ENCODE assay signal across 13 cellular contexts in the genomic region with DNA sequence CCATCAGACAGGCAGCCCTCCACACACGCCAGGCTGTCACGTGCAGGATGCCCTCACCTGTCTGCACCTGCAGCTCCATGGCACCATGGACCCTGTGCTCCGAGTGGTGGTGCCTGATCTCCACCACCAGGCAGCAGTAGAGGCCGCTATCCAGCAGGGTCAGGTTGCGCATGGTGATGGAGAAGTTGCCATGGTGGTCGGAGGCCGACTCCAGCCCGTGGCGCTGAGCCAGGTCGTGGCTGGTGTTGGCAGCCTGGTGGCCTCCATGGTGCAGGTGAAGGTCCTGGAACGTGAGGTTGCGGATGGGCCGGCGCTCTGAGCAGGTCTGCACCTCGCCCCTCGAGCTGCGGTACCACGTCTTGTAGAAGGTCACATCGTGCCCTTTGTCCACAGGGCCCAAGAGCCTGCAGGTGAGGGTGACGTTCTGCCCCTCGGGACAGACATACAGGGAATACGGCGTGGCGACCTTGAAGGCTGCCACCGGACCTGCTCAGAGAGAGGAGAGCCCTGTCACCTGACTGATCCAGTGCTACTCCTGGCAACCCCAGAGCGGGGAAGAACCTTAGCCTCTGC. TPM values are rescaled to one million over a fixed set of nuclear protein-coding genes. Genes with fewer than 3 reads are reported as not detected.
DNase-seq lines count a peak whose midpoint lies in the region; ATAC-seq and TF ChIP-seq lines count a peak whose summit lies in the region.
"Had no signal": no experiment of that assay in that cellular context is flagged by ENCODE, and none has a peak within 500 bp of the region (broad histone marks: within the 10 kb centered on the region; RNA-seq: fewer than 3 reads in every experiment).

No MANE protein-coding gene starts in this region.

- peak; percentile 2 for ATAC-seq in stimulated activated naive CD8-positive, alpha-beta T cell treated with anti-CD3 and anti-CD28 coated beads, Interleukin-15, Interleukin-2, amounts not matched to agents 100 U/mL and 50 U/mL, for 24 hours
- no peak for ATAC-seq in stimulated activated naive CD8-positive, alpha-beta T cell treated with anti-CD3 and anti-CD28 coated beads, Interleukin-15, amount 100 ng/mL, for 72 hours
- ATAC-seq in activated naive CD8-positive, alpha-beta T cell treated with anti-CD3 and anti-CD28 coated beads, Interleukin-2, amount 50 U/mL, for 24 hours, result no peak
- ATAC-seq in GM18498 (IDR thresholded peaks at IDR 0.05; ENCODE audit: unreplicated experiment), result no peak
- no peak for ATAC-seq in aorta (ENCODE audit: low FRiP score)

- H3K4me3 ChIP-seq in aorta (ENCODE audit: low read length in 2 of 2) (no peak overlapping the region), transverse colon (no peak overlapping the region)
- H3K4me3 ChIP-seq: BLaER1, skin epidermis had no signal

- H3K27ac ChIP-seq in aorta (ENCODE audit: low read depth in 1 of 2, low read length in 2 of 2) (no peak overlapping the region), transverse colon (no peak overlapping the region)
- H3K27ac ChIP-seq: BLaER1 had no signal

- H3K4me1 ChIP-seq in aorta (ENCODE audit: control insufficient read depth in 1 of 2, insufficient read depth in 2 of 2, low read length in 2 of 2), result peaks cover 0 to 2% of the 10 kb centered on the region in 2 donors
- peaks cover 30 to 70% (median 41%) of the 10 kb centered on the region in 4 donors for H3K4me1 ChIP-seq in transverse colon

- 92 to 95% methylated on average over 26 of the region's 26 CpGs for WGBS in aorta, 2 donors
- WGBS in transverse colon (ENCODE audit: low coverage in 1 of 2), 2 donors, result 93% methylated on average over 26 of the region's 26 CpGs; no CpG with 5 or more reads in 1 of the 2 donors

- H3K36me3 Mint-ChIP-seq in activated naive CD8-positive, alpha-beta T cell treated with anti-CD3 and anti-CD28 coated beads, Interleukin-2, amount 50 U/mL, for 24 hours (ENCODE audit: low read depth), result peaks cover 53% of the 10 kb centered on the region
- H3K36me3 Mint-ChIP-seq in immature natural killer cell, result peaks cover 0 to 33% (median 12%) of the 10 kb centered on the region in 3 donors

- H3K27ac Mint-ChIP-seq in stimulated activated naive CD8-positive, alpha-beta T cell treated with anti-CD3 and anti-CD28 coated beads, Interleukin-15, amount 100 ng/mL, for 72 hours, result peak overlapping the region in 1 of 2 donors; percentile 16
- peak overlapping the region; percentile 82 for H3K27ac Mint-ChIP-seq in activated naive CD8-positive, alpha-beta T cell treated with anti-CD3 and anti-CD28 coated beads, Interleukin-2, amount 50 U/mL, for 24 hours
- H3K27ac Mint-ChIP-seq in immature natural killer cell, result peak overlapping the region; percentile 76 to 96 (median 90)

- no peak for DNase-seq in stimulated activated naive CD8-positive, alpha-beta T cell treated with anti-CD3 and anti-CD28 coated beads, Interleukin-15, Interleukin-2, amounts not matched to agents 100 U/mL and 50 U/mL, for 24 hours
- no peak for DNase-seq in stimulated activated naive CD8-positive, alpha-beta T cell treated with anti-CD3 and anti-CD28 coated beads, Interleukin-15, amount 100 ng/mL, for 72 hours
- no peak for DNase-seq in activated naive CD8-positive, alpha-beta T cell treated with anti-CD3 and anti-CD28 coated beads, Interleukin-2, amount 50 U/mL, for 24 hours
- DNase-seq in immature natural killer cell (no peak), aorta (no peak), transverse colon (no peak), T1000 (lab: John Stamatoyannopoulos, UW) (no peak)
- DNase-seq: cortex of kidney, NCI-H1048, NCI-H82 had no signal

- TF ChIP-seq EP300 in transverse colon (IDR thresholded peaks at IDR 0.05; ENCODE audit: low read depth), result no peak

- H3K36me3 ChIP-seq in aorta (ENCODE audit: control insufficient read depth in 1 of 2, insufficient read depth in 2 of 2, low read length in 1 of 2), result peaks cover 0 to 5% of the 10 kb centered on the region in 2 donors
- H3K36me3 ChIP-seq in transverse colon, result peaks cover 0 to 6% (median 0%) of the 10 kb centered on the region in 4 donors
- H3K36me3 ChIP-seq: BLaER1 had no signal

- peaks cover 92% of the 10 kb centered on the region for H3K4me1 Mint-ChIP-seq in stimulated activated naive CD8-positive, alpha-beta T cell treated with anti-CD3 and anti-CD28 coated beads, Interleukin-15, amount 100 ng/mL, for 72 hours
- peaks cover 84% of the 10 kb centered on the region for H3K4me1 Mint-ChIP-seq in activated naive CD8-positive, alpha-beta T cell treated with anti-CD3 and anti-CD28 coated beads, Interleukin-2, amount 50 U/mL, for 24 hours
- H3K4me1 Mint-ChIP-seq in immature natural killer cell, result peaks cover 82 to 87% of the 10 kb centered on the region in 2 donors

- no peak for TF ChIP-seq POLR2A in transverse colon (IDR thresholded peaks at IDR 0.05)

- intact Hi-C loops in aorta (cut with DNase I), result no loop called here
- intact Hi-C loops in transverse colon (cut with DNase I; ENCODE audit: low total_unique reads), result no loop called here

- H3K9me3 Mint-ChIP-seq in stimulated activated naive CD8-positive, alpha-beta T cell treated with anti-CD3 and anti-CD28 coated beads, Interleukin-15, amount 100 ng/mL, for 72 hours, result no peaks in the 10 kb centered on the region
- H3K9me3 Mint-ChIP-seq in activated naive CD8-positive, alpha-beta T cell treated with anti-CD3 and anti-CD28 coated beads, Interleukin-2, amount 50 U/mL, for 24 hours, result no peaks in the 10 kb centered on the region
- no peaks in the 10 kb centered on the region for H3K9me3 Mint-ChIP-seq in immature natural killer cell

- H3K27me3 ChIP-seq in aorta (ENCODE audit: control insufficient read depth in 1 of 2, insufficient read depth in 2 of 2, low read length in 1 of 2), result no peaks in the 10 kb centered on the region
- H3K27me3 ChIP-seq in transverse colon, result no peaks in the 10 kb centered on the region
- H3K27me3 ChIP-seq: BLaER1 had no signal

- H3K27me3 Mint-ChIP-seq in stimulated activated naive CD8-positive, alpha-beta T cell treated with anti-CD3 and anti-CD28 coated beads, Interleukin-15, amount 100 ng/mL, for 72 hours, result no peaks in the 10 kb centered on the region
- H3K27me3 Mint-ChIP-seq in activated naive CD8-positive, alpha-beta T cell treated with anti-CD3 and anti-CD28 coated beads, Interleukin-2, amount 50 U/mL, for 24 hours, result no peaks in the 10 kb centered on the region
- peaks cover 3 to 5% (median 5%) of the 10 kb centered on the region in 3 donors for H3K27me3 Mint-ChIP-seq in immature natural killer cell (ENCODE audit: low read depth in 3 of 3)

- TF ChIP-seq CTCF in transverse colon (IDR thresholded peaks at IDR 0.05), result no peak

- no peaks in the 10 kb centered on the region for H3K9me3 ChIP-seq in aorta (ENCODE audit: control insufficient read depth, low read length)
- no peaks in the 10 kb centered on the region for H3K9me3 ChIP-seq in transverse colon
- H3K9me3 ChIP-seq: BLaER1 had no signal

- in situ Hi-C loops in transverse colon (cut with MboI; ENCODE audit: low pct_ligation_motif_present in 1 of 4, low pct_unique_long_range_greater_than_20kb in 1 of 4, low sequenced_read_pairs in 3 of 4), result no loop called here

- H3K4me3 Mint-ChIP-seq in stimulated activated naive CD8-positive, alpha-beta T cell treated with anti-CD3 and anti-CD28 coated beads, Interleukin-15, amount 100 ng/mL, for 72 hours, result no peak overlapping the region
- H3K4me3 Mint-ChIP-seq in activated naive CD8-positive, alpha-beta T cell treated with anti-CD3 and anti-CD28 coated beads, Interleukin-2, amount 50 U/mL, for 24 hours, result no peak overlapping the region
- peak overlapping the region; percentile 10 to 81 (median 77) for H3K4me3 Mint-ChIP-seq in immature natural killer cell

RNA-seq across cellular contexts. Expression of a gene that starts 11.7 kb away (rescaled TPM):
- polyA plus RNA-seq in immature natural killer cell (100 to 1,000 TPM; 183 to 376 (median 274) TPM), aorta (10 to 100 TPM; 44.7 to 48.0 TPM)
- total RNA-seq in aorta (100 to 1,000 TPM in 1 of 2 donors, 10 to 100 TPM in 1; 91.8 to 123 TPM), transverse colon (10 to 100 TPM; 54.3 to 77.0 (median 61.6) TPM)

RNA-seq across cellular contexts. Expression of a gene that starts 42.0 kb away (rescaled TPM):
- polyA plus RNA-seq in immature natural killer cell (under 1 TPM in 2 of 3 donors, not detected in 1; 0.09 to 0.11 TPM), aorta (not detected)
- total RNA-seq in aorta (under 1 TPM; 0.36 to 0.42 TPM), transverse colon (under 1 TPM in 1 of 4 donors, not detected in 3; 0.16 TPM)

Comparison
In these comparisons a context has a peak if more than half of its experiments do, and no peak if none do; other contexts are left out.
1. H3K4me3 Mint-ChIP-seq: peak in immature natural killer cell (5 of 5); none in stimulated activated naive CD8-positive, alpha-beta T cell treated with anti-CD3 and anti-CD28 coated beads, Interleukin-15, amount 100 ng/mL, for 72 hours (0 of 2) and activated naive CD8-positive, alpha-beta T cell treated with anti-CD3 and anti-CD28 coated beads, Interleukin-2, amount 50 U/mL, for 24 hours (single experiment).